8 cellular contexts compared by ENCODE assay signal in the genomic region with DNA sequence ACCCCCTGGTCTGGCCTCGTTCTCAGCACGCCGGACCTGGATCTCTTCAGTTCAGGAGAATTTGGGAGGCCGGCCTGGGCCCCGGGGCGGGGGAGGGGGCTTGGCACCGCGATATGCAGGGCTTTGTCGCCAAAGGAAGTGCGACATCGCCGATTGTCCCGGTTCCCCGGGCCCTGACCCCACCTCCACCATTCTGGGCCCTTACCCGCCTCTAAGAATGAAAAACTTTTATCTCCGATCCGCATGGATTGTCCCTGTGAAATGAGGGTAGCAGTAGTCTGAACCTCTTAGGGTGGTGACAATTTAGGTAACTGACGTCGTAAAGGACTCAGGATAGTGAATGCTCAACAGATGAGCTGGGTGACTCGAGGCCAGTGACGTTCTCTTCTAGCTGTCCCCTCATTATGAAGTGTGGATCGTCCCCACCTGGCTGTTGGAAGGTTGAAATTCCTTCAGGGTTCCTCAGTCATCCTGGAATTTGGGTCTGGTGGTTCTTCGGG. TPM values are rescaled to one million over a fixed set of nuclear protein-coding genes. Genes with fewer than 3 reads are reported as not detected.
DNase-seq lines count a peak whose midpoint lies in the region; ATAC-seq and TF ChIP-seq lines count a peak whose summit lies in the region.

No MANE protein-coding gene starts in this region.

- DNase-seq in GM12865 (ENCODE audit: low read depth) (no peak), RKO (ENCODE audit: low spot score) (peak; percentile 51), esophagus squamous epithelium (lab: John Stamatoyannopoulos, UW) (no peak), NCI-H1092 (lab: John Stamatoyannopoulos, UW) (no peak), NCI-H2081 treated with DMSO at 0.1 percent for 48 hours (lab: John Stamatoyannopoulos, UW) (no peak)

- ATAC-seq in HG03097 (IDR thresholded peaks at IDR 0.05; ENCODE audit: low FRiP score, unreplicated experiment): no peak
- no peak for ATAC-seq in HG02938 (IDR thresholded peaks at IDR 0.05; ENCODE audit: unreplicated experiment)

- intact Hi-C loops in esophagus squamous epithelium (cut with DNase I): no loop called here

- H3K36me3 ChIP-seq in esophagus squamous epithelium: peaks cover 11 to 32% (median 15%) of the 10 kb centered on the region in 3 donors
- H3K36me3 ChIP-seq in rectal smooth muscle tissue (ENCODE audit: control insufficient read depth, insufficient read depth, low read length): peaks cover 19% of the 10 kb centered on the region

- peak overlapping the region; percentile 95 for H3K4me3 ChIP-seq in GM12865 (ENCODE audit: low read depth, low read length)
- H3K4me3 ChIP-seq in esophagus squamous epithelium: peak overlapping the region; percentile 91 to 99 (median 93)
- peak overlapping the region; percentile 86 for H3K4me3 ChIP-seq in rectal smooth muscle tissue (ENCODE audit: low read length)

- H3K4me1 ChIP-seq in esophagus squamous epithelium (peaks cover 24 to 66% (median 42%) of the 10 kb centered on the region in 3 donors), rectal smooth muscle tissue (ENCODE audit: control insufficient read depth, insufficient read depth, low read length) (peaks cover 12% of the 10 kb centered on the region)

- 4 to 8% methylated on average over 8 to 17 of the region's 23 CpGs for WGBS in esophagus squamous epithelium, 2 donors

- TF ChIP-seq CTCF in GM12865 (IDR thresholded peaks at IDR 0.05; ENCODE audit: insufficient read depth, low read depth, low read length, missing control alignments) (no peak), esophagus squamous epithelium (IDR thresholded peaks at IDR 0.05) (no peak)

- H3K27ac ChIP-seq in esophagus squamous epithelium: peak overlapping the region; percentile 90 to 93 (median 91)
- H3K27ac ChIP-seq in rectal smooth muscle tissue (ENCODE audit: low read depth, low read length): no peak overlapping the region

- no peaks in the 10 kb centered on the region for H3K9me3 ChIP-seq in esophagus squamous epithelium

- TF ChIP-seq POLR2A in esophagus squamous epithelium (IDR thresholded peaks at IDR 0.05): no peak

- H3K27me3 ChIP-seq in esophagus squamous epithelium (no peaks in the 10 kb centered on the region), rectal smooth muscle tissue (ENCODE audit: control insufficient read depth, insufficient read depth, low read length) (no peaks in the 10 kb centered on the region)

- no peak overlapping the region for H3K9ac ChIP-seq in rectal smooth muscle tissue (ENCODE audit: low read length)

RNA-seq across cellular contexts. Expression of a gene that starts 0.6 kb away (rescaled TPM):
- total RNA-seq in esophagus squamous epithelium: 10 to 100 TPM; 16.4 to 29.0 (median 22.7) TPM

RNA-seq across cellular contexts. Expression of a gene that starts 4.3 kb away (rescaled TPM):
- total RNA-seq in esophagus squamous epithelium: 10 to 100 TPM; 91.1 to 97.2 (median 92.8) TPM

RNA-seq across cellular contexts. Expression of a gene that starts 6.8 kb away (rescaled TPM):
- 1 to 10 TPM; 2.0 to 8.4 (median 5.2) TPM for total RNA-seq in esophagus squamous epithelium

RNA-seq across cellular contexts. Expression of a gene that starts 24.6 kb away (rescaled TPM):
- 10 to 100 TPM in 1 of 4 donors, 1 to 10 TPM in 3; 3.8 to 19.1 (median 6.5) TPM for total RNA-seq in esophagus squamous epithelium

RNA-seq across cellular contexts. Expression of a gene that starts 27.3 kb away (rescaled TPM):
- 10 to 100 TPM; 22.7 to 34.9 (median 31.4) TPM for total RNA-seq in esophagus squamous epithelium
